Comparison of ENCODE assay signal across 27 cellular contexts in the genomic region with DNA sequence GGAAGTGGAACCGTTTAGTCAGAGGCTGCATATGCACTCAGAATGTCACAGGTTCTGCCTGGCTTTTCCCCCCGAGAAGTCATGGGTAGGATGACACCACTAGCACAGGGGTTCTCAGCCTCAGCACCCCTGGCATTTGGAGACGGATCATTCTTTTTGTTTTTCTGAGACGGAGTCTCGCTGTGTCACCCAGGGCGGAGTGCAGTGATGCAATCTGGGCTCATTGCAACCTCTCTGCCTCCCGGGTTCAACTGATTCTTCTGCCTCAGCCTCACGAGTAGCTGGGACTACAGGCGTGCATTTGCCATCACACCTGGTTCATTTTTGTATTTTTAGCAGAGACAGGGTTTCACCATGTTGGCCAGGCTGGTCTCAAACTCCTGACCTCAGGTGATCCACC.
"Had no signal": no experiment of that assay in that cellular context is flagged by ENCODE, and none has a peak within 500 bp of the region (broad histone marks: within the 10 kb centered on the region; RNA-seq: fewer than 3 reads in every experiment).

No MANE protein-coding gene starts in this region.

- FAIRE-seq: astrocyte had no signal

- H3K27me3 Mint-ChIP-seq: activated CD4-positive, alpha-beta memory T cell treated with anti-CD3 and anti-CD28 coated beads for 36 hours; activated CD4-positive, alpha-beta T cell treated with anti-CD3 and anti-CD28 coated beads, Interleukin-2, amount 10 ng/mL, durations not matched to agents 7 days and 5 days; activated naive CD8-positive, alpha-beta T cell; activated T-helper 17 cell treated with anti-CD3 and anti-CD28 coated beads, Interleukin-2, amount 50 U/mL, for 72 hours; brain; central memory CD8-positive, alpha-beta T cell had no signal

- H3K9me3 ChIP-seq: Peyer's patch had no signal

- DNase-seq: activated CD4-positive, alpha-beta memory T cell treated with anti-CD3 and anti-CD28 coated beads for 36 hours; activated CD4-positive, alpha-beta T cell treated with anti-CD3 and anti-CD28 coated beads, Interleukin-2, amount 10 ng/mL, durations not matched to agents 7 days and 5 days; activated CD4-positive, CD25-positive, alpha-beta regulatory T cell; activated CD8-positive, alpha-beta memory T cell treated with anti-CD3 and anti-CD28 coated beads for 24 hours; activated gamma-delta T cell; activated naive CD4-positive, alpha-beta T cell treated with anti-CD3 and anti-CD28 coated beads for 36 hours; activated T-cell treated with anti-CD3 and anti-CD28 coated beads, Interleukin-2, amount 50 U/mL, for 48 hours; amygdala; Kasumi-1; KBM-7; NCI-H1092 treated with DMSO at 0.1 percent for 48 hours; NCI-H1417 treated with DMSO at 0.1 percent for 48 hours; NCI-H1694; NCI-H2029; NCI-H2107; NCI-H2171 treated with DMSO at 0.1 percent for 48 hours; NCI-H345; NCI-H510A; NCI-H526 treated with DMSO at 0.1 percent for 48 hours; Peyer's patch; SHP77 treated with DMSO at 0.1 percent for 48 hours had no signal

- H3K27ac Mint-ChIP-seq: activated CD4-positive, alpha-beta memory T cell treated with anti-CD3 and anti-CD28 coated beads for 36 hours; activated CD4-positive, alpha-beta T cell treated with anti-CD3 and anti-CD28 coated beads, Interleukin-2, amount 10 ng/mL, durations not matched to agents 7 days and 5 days; activated naive CD4-positive, alpha-beta T cell treated with anti-CD3 and anti-CD28 coated beads for 36 hours; activated naive CD8-positive, alpha-beta T cell; activated T-helper 17 cell treated with anti-CD3 and anti-CD28 coated beads, Interleukin-2, amount 50 U/mL, for 72 hours; T-helper 1 cell treated with Interleukin-12 subunit alpha and Interleukin-12 subunit beta and Interleukin-4 antibody, amounts not matched to agents 30 μg/mL and 1 μg/mL, for 36 hours had no signal

- H3K27me3 ChIP-seq: Peyer's patch had no signal

- H3K27ac ChIP-seq: Peyer's patch had no signal

- ATAC-seq: activated T-helper 17 cell treated with anti-CD3 and anti-CD28 coated beads, Interleukin-2, amount 50 U/mL, for 72 hours had no signal

- H3K36me3 Mint-ChIP-seq: activated naive CD8-positive, alpha-beta T cell had no signal

- H3K4me3 Mint-ChIP-seq: activated CD4-positive, alpha-beta memory T cell treated with anti-CD3 and anti-CD28 coated beads for 36 hours; activated CD4-positive, alpha-beta T cell treated with anti-CD3 and anti-CD28 coated beads, Interleukin-2, amount 10 ng/mL, durations not matched to agents 7 days and 5 days; activated naive CD4-positive, alpha-beta T cell treated with anti-CD3 and anti-CD28 coated beads for 36 hours; activated naive CD8-positive, alpha-beta T cell; activated T-helper 17 cell treated with anti-CD3 and anti-CD28 coated beads, Interleukin-2, amount 50 U/mL, for 72 hours; brain; central memory CD8-positive, alpha-beta T cell; T-helper 1 cell treated with Interleukin-12 subunit alpha and Interleukin-12 subunit beta and Interleukin-4 antibody, amounts not matched to agents 30 μg/mL and 1 μg/mL, for 36 hours had no signal

- H3K4me1 Mint-ChIP-seq: activated T-helper 17 cell treated with anti-CD3 and anti-CD28 coated beads, Interleukin-2, amount 50 U/mL, for 72 hours; central memory CD8-positive, alpha-beta T cell had no signal

- H3K9me3 Mint-ChIP-seq: activated CD4-positive, alpha-beta memory T cell treated with anti-CD3 and anti-CD28 coated beads for 36 hours; activated CD4-positive, alpha-beta T cell treated with anti-CD3 and anti-CD28 coated beads, Interleukin-2, amount 10 ng/mL, durations not matched to agents 7 days and 5 days; activated naive CD4-positive, alpha-beta T cell treated with anti-CD3 and anti-CD28 coated beads for 36 hours; activated T-helper 17 cell treated with anti-CD3 and anti-CD28 coated beads, Interleukin-2, amount 50 U/mL, for 72 hours; brain; central memory CD8-positive, alpha-beta T cell; T-helper 1 cell treated with Interleukin-12 subunit alpha and Interleukin-12 subunit beta and Interleukin-4 antibody, amounts not matched to agents 30 μg/mL and 1 μg/mL, for 36 hours had no signal

- H3K4me3 ChIP-seq: Peyer's patch had no signal
